Comparison of ENCODE assay signal across 25 cellular contexts in the genomic region with DNA sequence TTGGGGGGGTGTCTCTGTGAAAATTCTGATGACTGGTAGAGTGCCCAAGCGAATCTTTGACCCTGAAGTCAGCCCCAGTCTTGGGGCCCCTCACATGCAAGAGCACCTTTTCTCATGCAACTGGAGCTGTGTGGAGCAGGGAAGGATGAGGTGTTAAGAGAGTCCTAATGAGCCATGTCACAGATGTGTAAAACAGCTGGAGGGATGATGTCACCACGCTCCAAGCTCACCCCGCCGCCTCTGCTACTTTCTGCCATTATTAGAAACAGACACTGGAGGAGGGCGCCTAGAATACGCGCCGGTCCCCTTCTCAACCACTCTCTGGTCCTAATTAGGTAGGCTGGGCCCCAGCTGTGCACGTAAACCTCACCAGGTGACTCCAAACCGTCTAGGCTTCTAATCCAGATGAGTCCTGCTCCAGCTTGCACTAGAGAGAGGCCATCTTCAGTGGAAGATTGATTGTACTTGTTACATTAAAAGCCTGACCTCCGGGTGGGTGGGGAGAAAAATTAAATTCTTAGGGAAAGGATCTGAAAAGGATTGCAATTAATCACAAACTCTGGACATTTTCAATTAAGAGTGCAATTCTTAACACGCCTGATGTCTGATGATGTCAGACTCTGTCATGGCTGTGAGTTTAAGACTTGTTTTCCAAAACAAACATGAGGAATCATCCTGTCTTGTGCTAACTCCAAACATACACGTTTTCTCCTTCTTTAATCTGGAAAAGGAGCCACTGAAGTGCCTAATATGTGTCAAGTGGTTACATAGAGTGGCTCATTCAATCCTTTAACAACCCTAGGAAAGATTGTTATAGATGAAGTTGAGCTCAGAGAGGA.
DNase-seq lines count a peak whose midpoint lies in the region; ATAC-seq and TF ChIP-seq lines count a peak whose summit lies in the region.
"Had no signal": no experiment of that assay in that cellular context is flagged by ENCODE, and none has a peak within 500 bp of the region (broad histone marks: within the 10 kb centered on the region; RNA-seq: fewer than 3 reads in every experiment).

No MANE protein-coding gene starts in this region.

- no peak overlapping the region for H3K27ac ChIP-seq in right cardiac atrium (ENCODE audit: low read length)
- H3K27ac ChIP-seq: ascending aorta, C4-2B, epithelial cell of prostate, parathyroid adenoma, upper lobe of left lung, WERI-Rb-1 had no signal

- intact Hi-C loops in Right ventricle myocardium inferior (cut with DNase I): no loop called here
- intact Hi-C loops in right cardiac atrium (cut with DNase I): no loop called here

- 67% methylated on average over 13 of the region's 13 CpGs for WGBS in right cardiac atrium

- H3K4me1 ChIP-seq in right cardiac atrium (ENCODE audit: control insufficient read depth, insufficient read depth, low read length): no peaks in the 10 kb centered on the region
- H3K4me1 ChIP-seq: ascending aorta, parathyroid adenoma, upper lobe of left lung had no signal

- peak; percentile 34 for ATAC-seq in Right ventricle myocardium inferior
- ATAC-seq in right cardiac atrium: no peak
- ATAC-seq in SK-N-SH treated with all-trans-retinoic acid at 6 μM for 48 hours: no peak
- ATAC-seq in stimulated activated naive CD8-positive, alpha-beta T cell treated with anti-CD3 and anti-CD28 coated beads, Interleukin-15, amount 100 ng/mL, for 72 hours: no peak
- ATAC-seq: activated naive CD4-positive, alpha-beta T cell treated with anti-CD3 and anti-CD28 coated beads, Interleukin-2, amount 50 U/mL, for 72 hours; activated T-helper 17 cell treated with anti-CD3 and anti-CD28 coated beads, Interleukin-2, amount 50 U/mL, for 72 hours; natural killer cell; sciatic nerve had no signal

- TF ChIP-seq CTCF in fibroblast of villous mesenchyme (IDR thresholded peaks at IDR 0.05; ENCODE audit: insufficient read depth, low read depth, low read length): no peak

- DNase-seq in Right ventricle myocardium inferior (ENCODE audit: missing footprints): no peak
- DNase-seq in right cardiac atrium: no peak
- DNase-seq in fibroblast of villous mesenchyme (ENCODE audit: low read depth): peak; percentile 17
- no peak for DNase-seq in stimulated activated CD4-positive, alpha-beta T cell treated with anti-CD3 and anti-CD28 coated beads, Interleukin-12 subunit alpha, Interleukin-12 subunit beta, amount 100 ng/mL, for 4 hours
- DNase-seq in HPDE6-E6E7 (ENCODE audit: extremely low spot score): no peak
- no peak for DNase-seq in stimulated activated naive CD8-positive, alpha-beta T cell treated with anti-CD3 and anti-CD28 coated beads, Interleukin-15, amount 100 ng/mL, for 72 hours
- DNase-seq in C1 segment of cervical spinal cord (lab: John Stamatoyannopoulos, UW): no peak
- DNase-seq: ACHN; activated CD4-positive, alpha-beta T cell treated with anti-CD3 and anti-CD28 coated beads, Interleukin-2, amount 50 U/mL, for 1 hour; cerebellar nuclear complex; natural killer cell; NCI-H2107; NK-92 treated with Interleukin-12 subunit alpha and Interleukin-12 subunit beta, amount 100 ng/mL, for 24 hours; stimulated activated CD4-positive, alpha-beta T cell treated with anti-CD3 and anti-CD28 coated beads, Interleukin-15, amount 100 ng/mL, for 24 hours; stimulated activated CD8-positive, alpha-beta memory T cell treated with anti-CD3 and anti-CD28 coated beads, Interleukin-4, amount 100 ng/mL, for 48 hours; upper lobe of left lung; WERI-Rb-1 had no signal

- H3K4me3 Mint-ChIP-seq in stimulated activated naive CD8-positive, alpha-beta T cell treated with anti-CD3 and anti-CD28 coated beads, Interleukin-15, amount 100 ng/mL, for 72 hours: no peak overlapping the region
- H3K4me3 Mint-ChIP-seq: activated T-helper 17 cell treated with anti-CD3 and anti-CD28 coated beads, Interleukin-2, amount 50 U/mL, for 72 hours; natural killer cell had no signal

- H3K9me3 ChIP-seq in right cardiac atrium (ENCODE audit: control insufficient read depth, low read length): no peaks in the 10 kb centered on the region

- peaks cover 11% of the 10 kb centered on the region for H3K27me3 Mint-ChIP-seq in stimulated activated naive CD8-positive, alpha-beta T cell treated with anti-CD3 and anti-CD28 coated beads, Interleukin-15, amount 100 ng/mL, for 72 hours

- H3K4me3 ChIP-seq in right cardiac atrium (ENCODE audit: low read length): no peak overlapping the region
- H3K4me3 ChIP-seq in fibroblast of villous mesenchyme (ENCODE audit: low read depth, low read length): no peak overlapping the region
- H3K4me3 ChIP-seq: ascending aorta, upper lobe of left lung had no signal

- H3K4me1 Mint-ChIP-seq in stimulated activated naive CD8-positive, alpha-beta T cell treated with anti-CD3 and anti-CD28 coated beads, Interleukin-15, amount 100 ng/mL, for 72 hours: no peaks in the 10 kb centered on the region
- H3K4me1 Mint-ChIP-seq: activated T-helper 17 cell treated with anti-CD3 and anti-CD28 coated beads, Interleukin-2, amount 50 U/mL, for 72 hours had no signal

- no peak overlapping the region for H3K27ac Mint-ChIP-seq in stimulated activated naive CD8-positive, alpha-beta T cell treated with anti-CD3 and anti-CD28 coated beads, Interleukin-15, amount 100 ng/mL, for 72 hours
- H3K27ac Mint-ChIP-seq: activated T-helper 17 cell treated with anti-CD3 and anti-CD28 coated beads, Interleukin-2, amount 50 U/mL, for 72 hours; natural killer cell had no signal

- H3K9me3 Mint-ChIP-seq in stimulated activated naive CD8-positive, alpha-beta T cell treated with anti-CD3 and anti-CD28 coated beads, Interleukin-15, amount 100 ng/mL, for 72 hours: peaks cover 16 to 25% of the 10 kb centered on the region in 2 donors

- no peaks in the 10 kb centered on the region for H3K27me3 ChIP-seq in right cardiac atrium (ENCODE audit: control insufficient read depth, insufficient read depth)
- H3K27me3 ChIP-seq: ascending aorta, upper lobe of left lung had no signal

TF ChIP-seq in SK-N-SH treated with all-trans-retinoic acid at 6 μM for 48 hours, 23 proteins besides CTCF, POLR2A, EP300 and RAD21:
- TF ChIP-seq SNAI2 (CRISPR knock-in tag; IDR thresholded peaks at IDR 0.05) (no peak), ARNTL (CRISPR knock-in tag; IDR thresholded peaks at IDR 0.05; ENCODE audit: borderline replicate concordance, low read depth) (no peak), ZFP30 (CRISPR knock-in tag; IDR thresholded peaks at IDR 0.05) (no peak), TCF4 (CRISPR knock-in tag; IDR thresholded peaks at IDR 0.05; ENCODE audit: borderline replicate concordance) (peak; percentile 13; the same call in 1 of the 2 replicates), ZC3H10 (CRISPR knock-in tag; IDR thresholded peaks at IDR 0.05) (no peak), BACH2 (CRISPR knock-in tag; IDR thresholded peaks at IDR 0.05; ENCODE audit: borderline replicate concordance) (no peak)
- TF ChIP-seq, protein P1, sequence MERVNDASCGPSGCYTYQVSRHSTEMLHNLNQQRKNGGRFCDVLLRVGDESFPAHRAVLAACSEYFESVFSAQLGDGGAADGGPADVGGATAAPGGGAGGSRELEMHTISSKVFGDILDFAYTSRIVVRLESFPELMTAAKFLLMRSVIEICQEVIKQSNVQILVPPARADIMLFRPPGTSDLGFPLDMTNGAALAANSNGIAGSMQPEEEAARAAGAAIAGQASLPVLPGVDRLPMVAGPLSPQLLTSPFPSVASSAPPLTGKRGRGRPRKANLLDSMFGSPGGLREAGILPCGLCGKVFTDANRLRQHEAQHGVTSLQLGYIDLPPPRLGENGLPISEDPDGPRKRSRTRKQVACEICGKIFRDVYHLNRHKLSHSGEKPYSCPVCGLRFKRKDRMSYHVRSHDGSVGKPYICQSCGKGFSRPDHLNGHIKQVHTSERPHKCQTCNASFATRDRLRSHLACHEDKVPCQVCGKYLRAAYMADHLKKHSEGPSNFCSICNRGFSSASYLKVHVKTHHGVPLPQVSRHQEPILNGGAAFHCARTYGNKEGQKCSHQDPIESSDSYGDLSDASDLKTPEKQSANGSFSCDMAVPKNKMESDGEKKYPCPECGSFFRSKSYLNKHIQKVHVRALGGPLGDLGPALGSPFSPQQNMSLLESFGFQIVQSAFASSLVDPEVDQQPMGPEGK (CRISPR knock-in tag; IDR thresholded peaks at IDR 0.05; ENCODE audit: borderline replicate concordance): no peak
